Comparison of ENCODE assay signal across 1 cellular context in the genomic region with DNA sequence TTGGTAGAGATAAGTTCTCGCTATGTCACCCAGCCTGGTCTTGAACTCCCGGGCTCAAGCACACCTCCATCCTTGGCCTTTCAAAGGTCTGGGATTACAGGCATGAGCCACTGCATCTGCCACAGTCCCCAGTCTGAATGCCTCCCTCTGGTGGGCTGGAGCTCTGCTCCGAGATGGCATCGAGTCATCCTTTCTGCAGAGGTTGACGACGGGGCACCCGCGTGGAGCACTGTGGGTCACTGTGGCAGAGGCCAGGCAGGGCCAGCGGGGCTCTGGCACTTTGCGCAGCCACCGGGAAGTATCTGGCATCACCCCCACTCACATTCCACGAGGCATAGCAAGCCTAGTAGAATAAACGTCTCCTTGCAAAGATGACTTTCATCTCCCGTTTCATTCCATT.
A peak's percentile ranks its signal among the peaks of the same experiment; 100 is the strongest.
TF ChIP-seq lines count a peak whose summit lies in the region.

No MANE protein-coding gene starts in this region.

TF ChIP-seq in K562, 482 proteins besides CTCF, POLR2A, EP300 and RAD21 (continued from another document):
- peak; percentile 31 for TF ChIP-seq CTCFL (IDR thresholded peaks at IDR 0.05; ENCODE audit: borderline replicate concordance, insufficient read depth, low read depth, low read length, poor library complexity, severe bottlenecking)
- TF ChIP-seq ZNF197 (CRISPR knock-in tag; IDR thresholded peaks at IDR 0.05; ENCODE audit: low read depth) = no peak
TF ChIP-seq in K562: peak in this region for 1.
